In the genomic region with DNA sequence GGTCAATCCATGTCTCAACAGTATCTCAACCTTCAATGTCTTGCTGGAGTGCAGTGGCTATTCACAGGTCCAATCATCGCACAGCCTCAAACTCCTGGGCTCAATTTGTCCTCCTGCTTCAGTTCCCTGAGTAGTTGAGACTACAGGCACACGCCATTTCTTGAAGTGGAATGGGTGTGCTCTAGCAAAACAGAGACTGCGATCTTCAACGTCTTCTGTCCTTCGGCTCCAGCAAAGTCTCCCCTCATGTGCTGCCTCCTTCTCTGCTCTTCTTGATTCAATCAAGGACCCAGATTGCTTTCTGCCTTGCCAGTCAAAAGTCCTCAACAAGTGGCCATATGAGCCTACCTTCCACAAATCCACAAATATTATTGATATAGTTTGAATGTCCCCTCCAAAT, we compare ENCODE assay signal across 24 cellular contexts.
"Had no signal": no experiment of that assay in that cellular context is flagged by ENCODE, and none has a peak within 500 bp of the region (broad histone marks: within the 10 kb centered on the region; RNA-seq: fewer than 3 reads in every experiment).

No MANE protein-coding gene starts in this region.

- ATAC-seq: effector memory CD8-positive, alpha-beta T cell; foreskin keratinocyte; gastroesophageal sphincter; heart left ventricle; left cardiac atrium; left lung; left ventricle myocardium superior; lower lobe of right lung; mucosa of descending colon; naive thymus-derived CD8-positive, alpha-beta T cell had no signal

- H3K79me2 ChIP-seq: hepatocyte had no signal

- H3K4me1 ChIP-seq: esophagus muscularis mucosa, foreskin keratinocyte, gastroesophageal sphincter, heart left ventricle, left lung, lower lobe of right lung had no signal

- H3K36me3 ChIP-seq: esophagus muscularis mucosa, gastroesophageal sphincter, heart left ventricle, left lung, lower lobe of right lung had no signal

- H3K27ac Mint-ChIP-seq: effector memory CD8-positive, alpha-beta T cell; endodermal cell; mesothelial cell of epicardium; naive B cell; naive thymus-derived CD8-positive, alpha-beta T cell had no signal

- H3K9me3 ChIP-seq: esophagus muscularis mucosa, gastroesophageal sphincter, heart left ventricle, left lung, lower lobe of right lung, mucosa of descending colon had no signal

- H3K9me3 Mint-ChIP-seq: endodermal cell, mesothelial cell of epicardium had no signal

- DNase-seq: effector CD8-positive, alpha-beta T cell; effector memory CD8-positive, alpha-beta T cell; endodermal cell; foreskin keratinocyte; heart left ventricle; hypothalamus; left cardiac atrium; left lung; left ventricle myocardium superior; lower lobe of right lung; mesenchymal stem cell; mucosa of descending colon; naive B cell; naive thymus-derived CD8-positive, alpha-beta T cell had no signal

- H3K27ac ChIP-seq: coronary artery, esophagus muscularis mucosa, foreskin keratinocyte, gastroesophageal sphincter, heart left ventricle, hepatocyte, left lung, lower lobe of right lung had no signal

- H3K27me3 ChIP-seq: esophagus muscularis mucosa, foreskin keratinocyte, gastroesophageal sphincter, heart left ventricle, hepatocyte, left lung had no signal

- H3K27me3 Mint-ChIP-seq: effector memory CD8-positive, alpha-beta T cell; naive B cell; naive thymus-derived CD8-positive, alpha-beta T cell had no signal

- H3K4me3 ChIP-seq: coronary artery, esophagus muscularis mucosa, gastroesophageal sphincter, heart left ventricle, hepatocyte, left lung, lower lobe of right lung, mucosa of descending colon had no signal

- FAIRE-seq: colon, endometrium, frontal cortex, islet of Langerhans, keratinocyte had no signal

- H3K36me3 Mint-ChIP-seq: mesothelial cell of epicardium; naive B cell; naive thymus-derived CD8-positive, alpha-beta T cell had no signal

- H3K4me2 ChIP-seq: hepatocyte had no signal

- H2AFZ ChIP-seq: hepatocyte had no signal

- H3K4me1 Mint-ChIP-seq: endodermal cell; mesothelial cell of epicardium; naive B cell; naive thymus-derived CD8-positive, alpha-beta T cell had no signal

- H3K4me3 Mint-ChIP-seq: effector memory CD8-positive, alpha-beta T cell; endodermal cell; mesothelial cell of epicardium; naive B cell; naive thymus-derived CD8-positive, alpha-beta T cell had no signal
